Comparison of ENCODE assay signal across 15 cellular contexts in genomic region chr2:11933854-11934253, GRCh38.
DNase-seq lines count a peak whose midpoint lies in the region; ATAC-seq and TF ChIP-seq lines count a peak whose summit lies in the region.
"Had no signal": no experiment of that assay in that cellular context is flagged by ENCODE, and none has a peak within 500 bp of the region (broad histone marks: within the 10 kb centered on the region; RNA-seq: fewer than 3 reads in every experiment).

No MANE protein-coding gene starts in this region.

- H3K27me3 Mint-ChIP-seq in memory B cell (no peaks in the 10 kb centered on the region), mesothelial cell of epicardium (ENCODE audit: low read depth) (no peaks in the 10 kb centered on the region)
- H3K27me3 Mint-ChIP-seq: CD4-positive, alpha-beta memory T cell had no signal

- H3K9me3 Mint-ChIP-seq in memory B cell: peaks cover 9% of the 10 kb centered on the region
- peaks cover 4% of the 10 kb centered on the region for H3K9me3 Mint-ChIP-seq in mesothelial cell of epicardium
- H3K9me3 Mint-ChIP-seq: H9, neural progenitor cell had no signal

- H3K4me3 Mint-ChIP-seq in memory B cell (no peak overlapping the region), mesothelial cell of epicardium (no peak overlapping the region)
- H3K4me3 Mint-ChIP-seq: activated CD8-positive, alpha-beta T cell treated with anti-CD3 and anti-CD28 coated beads, Interleukin-2, amount 10 ng/mL, durations not matched to agents 7 days and 5 days; CD4-positive, alpha-beta memory T cell; H9; neural progenitor cell had no signal

- H3K4me2 ChIP-seq in smooth muscle cell: no peak overlapping the region
- H3K4me2 ChIP-seq: neural progenitor cell had no signal

- TF ChIP-seq CTCF in mesothelial cell of epicardium (IDR thresholded peaks at IDR 0.05; ENCODE audit: unreplicated experiment) (no peak), smooth muscle cell (IDR thresholded peaks at IDR 0.05; ENCODE audit: borderline replicate concordance, insufficient read depth, poor library complexity, severe bottlenecking) (no peak)

- H3K27me3 ChIP-seq in smooth muscle cell (ENCODE audit: low read depth): no peaks in the 10 kb centered on the region
- H3K27me3 ChIP-seq: neural progenitor cell, spleen had no signal

- no peak overlapping the region for H3K27ac ChIP-seq in smooth muscle cell (ENCODE audit: low read depth)
- H3K27ac ChIP-seq: neural progenitor cell, spleen had no signal

- peaks cover 22% of the 10 kb centered on the region for H3K4me1 Mint-ChIP-seq in memory B cell
- H3K4me1 Mint-ChIP-seq in mesothelial cell of epicardium: peaks cover 7% of the 10 kb centered on the region
- H3K4me1 Mint-ChIP-seq: H9 had no signal

- no peaks in the 10 kb centered on the region for H3K9me3 ChIP-seq in smooth muscle cell (replicated peaks; ENCODE audit: low read depth)
- H3K9me3 ChIP-seq: spleen had no signal

- WGBS in smooth muscle cell (ENCODE audit: low lambda C conversion rate): 98% methylated on average over 3 of the region's 3 CpGs

- no peaks in the 10 kb centered on the region for H3F3A ChIP-seq in smooth muscle cell (ENCODE audit: low read depth)

- no peaks in the 10 kb centered on the region for H3K79me2 ChIP-seq in smooth muscle cell (ENCODE audit: low read depth)

- DNase-seq in memory B cell (ENCODE audit: low spot score in 2 of 2): peak in 1 of 2 donors; percentile 9
- no peak for DNase-seq in mesothelial cell of epicardium (ENCODE audit: low spot score in 2 of 2, unreplicated experiment in 2 of 2)
- no peak for DNase-seq in NCI-H2029 treated with DMSO at 0.1 percent for 48 hours (lab: John Stamatoyannopoulos, UW)
- DNase-seq in NCI-H510A treated with DMSO at 0.1 percent for 48 hours (lab: John Stamatoyannopoulos, UW): no peak
- no peak for DNase-seq in smooth muscle cell (lab: John Stamatoyannopoulos, UW; ENCODE audit: unreplicated experiment)
- DNase-seq: activated CD8-positive, alpha-beta T cell treated with anti-CD3 and anti-CD28 coated beads, Interleukin-2, amount 10 ng/mL, durations not matched to agents 7 days and 5 days; CD4-positive, alpha-beta memory T cell; effector CD4-positive, alpha-beta T cell; H9; NCI-H1417 treated with DMSO at 0.1 percent for 48 hours; spleen had no signal

- no peak overlapping the region for H3K4me3 ChIP-seq in smooth muscle cell
- H3K4me3 ChIP-seq: neural progenitor cell, spleen had no signal

- H4K20me1 ChIP-seq in smooth muscle cell (ENCODE audit: low read depth): no peaks in the 10 kb centered on the region

- H3K27ac Mint-ChIP-seq in memory B cell: no peak overlapping the region
- no peak overlapping the region for H3K27ac Mint-ChIP-seq in mesothelial cell of epicardium
- H3K27ac Mint-ChIP-seq: activated CD8-positive, alpha-beta T cell treated with anti-CD3 and anti-CD28 coated beads, Interleukin-2, amount 10 ng/mL, durations not matched to agents 7 days and 5 days; H9; neural progenitor cell had no signal

- H3K9ac ChIP-seq in smooth muscle cell (ENCODE audit: low read depth): no peak overlapping the region
- H3K9ac ChIP-seq: neural progenitor cell had no signal

- H3K36me3 ChIP-seq in smooth muscle cell (ENCODE audit: low read depth): no peaks in the 10 kb centered on the region
- H3K36me3 ChIP-seq: neural progenitor cell, spleen had no signal

- no peak overlapping the region for H2AFZ ChIP-seq in smooth muscle cell (ENCODE audit: low read depth)
- H2AFZ ChIP-seq: neural progenitor cell had no signal

- H3K4me1 ChIP-seq in smooth muscle cell (ENCODE audit: low read depth): no peaks in the 10 kb centered on the region
- H3K4me1 ChIP-seq: neural progenitor cell had no signal

- peak; percentile 86 for ATAC-seq in GM18907 (IDR thresholded peaks at IDR 0.05; ENCODE audit: unreplicated experiment)
- peak; percentile 84 for ATAC-seq in GM21723 (IDR thresholded peaks at IDR 0.05; ENCODE audit: unreplicated experiment)
- peak; percentile 72 for ATAC-seq in HG03432 (IDR thresholded peaks at IDR 0.05; ENCODE audit: unreplicated experiment)
- peak; percentile 97 for ATAC-seq in memory B cell (ENCODE audit: low read depth)
- ATAC-seq: activated CD8-positive, alpha-beta T cell treated with anti-CD3 and anti-CD28 coated beads, Interleukin-2, amount 10 ng/mL, durations not matched to agents 7 days and 5 days had no signal

- H3K36me3 Mint-ChIP-seq in memory B cell (peaks cover 3% of the 10 kb centered on the region), mesothelial cell of epicardium (no peaks in the 10 kb centered on the region)
- H3K36me3 Mint-ChIP-seq: CD4-positive, alpha-beta memory T cell; neural progenitor cell had no signal
